ENCODE assay signal across 7 cellular contexts in the genomic region with DNA sequence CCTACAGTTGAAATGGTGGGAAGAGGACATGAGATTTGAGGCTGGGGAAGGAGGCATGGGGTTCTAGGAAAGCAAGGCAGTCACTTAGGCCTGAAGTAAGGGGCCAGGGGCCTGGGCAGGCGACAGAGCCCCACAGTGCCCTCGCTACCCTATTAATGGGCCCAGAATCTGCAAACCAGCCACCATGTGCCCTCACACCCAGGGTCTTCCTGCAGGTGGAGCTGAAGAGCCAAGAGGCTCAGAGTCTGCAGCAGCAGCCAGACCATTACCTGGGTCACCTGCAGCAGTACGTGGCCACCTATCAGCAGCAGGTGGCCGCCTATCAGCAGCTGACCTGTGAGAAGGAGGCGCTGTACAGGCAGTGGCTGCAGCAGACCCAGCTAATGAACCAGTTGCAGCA. TPM values are rescaled to one million over a fixed set of nuclear protein-coding genes. Genes with fewer than 3 reads are reported as not detected.
"Had no signal": no experiment of that assay in that cellular context is flagged by ENCODE, and none has a peak within 500 bp of the region (broad histone marks: within the 10 kb centered on the region; RNA-seq: fewer than 3 reads in every experiment).

No MANE protein-coding gene starts in this region.

RNA-seq across cellular contexts. Expression of a gene that starts 8.1 kb away (rescaled TPM):
- total RNA-seq: LHCN-M2, PC-3 had no signal

RNA-seq across cellular contexts. Expression of a gene that starts 28.6 kb away (rescaled TPM):
- total RNA-seq: LHCN-M2, OCI-LY7, PC-3, Peyer's patch, Right ventricle myocardium inferior, RPMI7951, SJCRH30 had no signal
